In genomic region chr2:49973917-49974368, GRCh38 we compare ENCODE assay signal across 8 cellular contexts.
DNase-seq lines count a peak whose midpoint lies in the region; FAIRE-seq and TF ChIP-seq lines count a peak whose summit lies in the region.

No MANE protein-coding gene starts in this region.

- TF ChIP-seq CTCF in VCaP (conservative IDR thresholded peaks at IDR 0.05): no peak
- TF ChIP-seq CTCF in bronchial epithelial cell (IDR thresholded peaks at IDR 0.05; ENCODE audit: insufficient read depth, low read length, severe bottlenecking): no peak
- no peak for TF ChIP-seq CTCF in kidney epithelial cell (IDR thresholded peaks at IDR 0.05; ENCODE audit: insufficient read depth, low read length, poor library complexity, severe bottlenecking)

- DNase-seq in DMS 273 treated with DMSO at 0.1 percent for 48 hours (lab: John Stamatoyannopoulos, UW) (peak; percentile 80), H7 (peak; percentile 16), NCI-H1417 (lab: John Stamatoyannopoulos, UW) (peak; percentile 57 to 98 (median 89)), bronchial epithelial cell (ENCODE audit: low read depth) (peak; percentile 24), kidney epithelial cell (ENCODE audit: low read depth) (peak; percentile 45), EL (no peak)
- peak; percentile 59 for DNase-seq in stimulated activated CD4-positive, alpha-beta T cell treated with anti-CD3 and anti-CD28 coated beads, Interleukin-1b, Interleukin-23, amount 100 ng/mL, for 48 hours

- H3K27ac ChIP-seq in VCaP: peak overlapping the region; percentile 50

- FAIRE-seq in bronchial epithelial cell (lab: Jason Lieb, UNC): no peak

- H3K27me3 ChIP-seq in H7 (ENCODE audit: control insufficient read depth, insufficient read depth, low read length) (no peaks in the 10 kb centered on the region; the same call in 1 of the 2 replicates), bronchial epithelial cell (ENCODE audit: control insufficient read depth, insufficient read depth, low read length) (no peaks in the 10 kb centered on the region), kidney epithelial cell (ENCODE audit: control insufficient read depth, insufficient read depth, low read length) (no peaks in the 10 kb centered on the region)

- H3K4me3 ChIP-seq in H7 (ENCODE audit: insufficient read depth, low read depth, low read length) (peak overlapping the region; percentile 12; the same call in 1 of the 2 replicates), bronchial epithelial cell (ENCODE audit: low read depth, low read length) (no peak overlapping the region), kidney epithelial cell (ENCODE audit: low read depth, low read length) (peak overlapping the region; percentile 56)

- no peaks in the 10 kb centered on the region for H3K36me3 ChIP-seq in H7 (replicated peaks; ENCODE audit: control insufficient read depth, insufficient read depth, low read length)
- no peaks in the 10 kb centered on the region for H3K36me3 ChIP-seq in bronchial epithelial cell (ENCODE audit: control insufficient read depth, insufficient read depth, low read length)
- H3K36me3 ChIP-seq in kidney epithelial cell (ENCODE audit: control insufficient read depth, insufficient read depth, low read length): no peaks in the 10 kb centered on the region
